ENCODE assay signal across 20 cellular contexts in genomic region chr11:85582111-85582510, GRCh38. TPM values are rescaled to one million over a fixed set of nuclear protein-coding genes. Genes with fewer than 3 reads are reported as not detected.
A peak's percentile ranks its signal among the peaks of the same experiment; 100 is the strongest.
DNase-seq lines count a peak whose midpoint lies in the region; ATAC-seq, FAIRE-seq and TF ChIP-seq lines count a peak whose summit lies in the region.
"Had no signal": no experiment of that assay in that cellular context is flagged by ENCODE, and none has a peak within 500 bp of the region (broad histone marks: within the 10 kb centered on the region; RNA-seq: fewer than 3 reads in every experiment).

No MANE protein-coding gene starts in this region.

- intact Hi-C loops in activated CD4-positive, alpha-beta T cell treated with anti-CD3 and anti-CD28 coated beads for 36 hours (cut with DNase I, micrococcal nuclease): no loop called here
- intact Hi-C loops in GM12878 (cut with micrococcal nuclease; ENCODE audit: unreplicated experiment): no loop called here

- H3K4me2 ChIP-seq in GM12878 (ENCODE audit: control insufficient read depth, insufficient read depth): no peak overlapping the region
- no peak overlapping the region for H3K4me2 ChIP-seq in osteoblast (ENCODE audit: insufficient read depth, low read length)

- POLR2A ChIA-PET in activated CD4-positive, alpha-beta T cell treated with anti-CD3 and anti-CD28 coated beads for 36 hours (lab: Charles Lee): no interaction called here
- POLR2A ChIA-PET in GM12878 (lab: Charles Lee): no interaction called here

- no peaks in the 10 kb centered on the region for H3K36me3 Mint-ChIP-seq in activated CD4-positive, alpha-beta T cell treated with anti-CD3 and anti-CD28 coated beads for 36 hours (ENCODE audit: low read depth)
- H3K36me3 Mint-ChIP-seq: CD14-positive monocyte; CD8-positive, alpha-beta T cell had no signal

- BruUV-seq in GM12878 (replicated peaks; lab: Mats Ljungman, UMichigan): no TSS peak

- CTCF ChIA-PET in activated CD4-positive, alpha-beta T cell treated with anti-CD3 and anti-CD28 coated beads for 36 hours (lab: Charles Lee): no interaction called here
- CTCF ChIA-PET in GM12878 (lab: Yijun Ruan, JAX): no interaction called here

- H3K9me3 ChIP-seq in GM12878 (replicated peaks; ENCODE audit: control insufficient read depth, insufficient read depth, low read length): no peaks in the 10 kb centered on the region
- H3K9me3 ChIP-seq in osteoblast (ENCODE audit: low read depth, low read length): no peaks in the 10 kb centered on the region

- no peaks in the 10 kb centered on the region for H3K4me1 Mint-ChIP-seq in activated CD4-positive, alpha-beta T cell treated with anti-CD3 and anti-CD28 coated beads for 36 hours
- no peaks in the 10 kb centered on the region for H3K4me1 Mint-ChIP-seq in stimulated activated naive CD8-positive, alpha-beta T cell treated with anti-CD3 and anti-CD28 coated beads, Interleukin-15, amount 100 ng/mL, for 72 hours
- H3K4me1 Mint-ChIP-seq: CD14-positive monocyte had no signal

- no peak overlapping the region for H2AFZ ChIP-seq in GM12878 (ENCODE audit: control insufficient read depth, low read depth, low read length)
- no peak overlapping the region for H2AFZ ChIP-seq in osteoblast (ENCODE audit: low read length)

- in situ Hi-C loops in GM12878 (cut with MboI): loop anchor here (10.0 to 25.0 kb wide), 3 partner anchors 797 to 1230 kb away; partner anchors contain the start of gene PRSS23

- H3K9ac ChIP-seq in GM12878 (ENCODE audit: control insufficient read depth, insufficient read depth, low read length): no peak overlapping the region

- H4K20me1 ChIP-seq in GM12878 (ENCODE audit: control insufficient read depth, insufficient read depth): no peaks in the 10 kb centered on the region
- no peaks in the 10 kb centered on the region for H4K20me1 ChIP-seq in osteoblast (ENCODE audit: insufficient read depth, low read length)

- H3K27me3 Mint-ChIP-seq in activated CD4-positive, alpha-beta T cell treated with anti-CD3 and anti-CD28 coated beads for 36 hours: no peaks in the 10 kb centered on the region
- H3K27me3 Mint-ChIP-seq in stimulated activated naive CD8-positive, alpha-beta T cell treated with anti-CD3 and anti-CD28 coated beads, Interleukin-15, amount 100 ng/mL, for 72 hours: peaks cover 9% of the 10 kb centered on the region

- no peak overlapping the region for H3K27ac Mint-ChIP-seq in activated CD4-positive, alpha-beta T cell treated with anti-CD3 and anti-CD28 coated beads for 36 hours
- H3K27ac Mint-ChIP-seq in stimulated activated naive CD8-positive, alpha-beta T cell treated with anti-CD3 and anti-CD28 coated beads, Interleukin-15, amount 100 ng/mL, for 72 hours: no peak overlapping the region
- H3K27ac Mint-ChIP-seq: CD14-positive monocyte; CD8-positive, alpha-beta T cell had no signal

- SMC1A ChIA-PET in GM12878 (lab: Charles Lee; ENCODE audit: uncharacterized antibody, unreplicated experiment): no interaction called here

- no peak for TF ChIP-seq POLR2A in GM12878 (IDR thresholded peaks at IDR 0.05; ENCODE audit: low read depth, low read length)

- no peak for TF ChIP-seq RAD21 in GM12878 (IDR thresholded peaks at IDR 0.05; ENCODE audit: insufficient read depth, low read depth, low read length)

- FAIRE-seq in GM12878 (lab: Jason Lieb, UNC): no peak
- FAIRE-seq: D721Med, GM18507, GM19239, H1 had no signal

- no peak overlapping the region for H3K4me3 ChIP-seq in GM12878
- H3K4me3 ChIP-seq in osteoblast (ENCODE audit: insufficient read depth, low read length): no peak overlapping the region

- H3K4me3 Mint-ChIP-seq in activated CD4-positive, alpha-beta T cell treated with anti-CD3 and anti-CD28 coated beads for 36 hours: no peak overlapping the region
- H3K4me3 Mint-ChIP-seq in stimulated activated naive CD8-positive, alpha-beta T cell treated with anti-CD3 and anti-CD28 coated beads, Interleukin-15, amount 100 ng/mL, for 72 hours: no peak overlapping the region
- H3K4me3 Mint-ChIP-seq: CD14-positive monocyte; CD8-positive, alpha-beta T cell had no signal

- no peak for TF ChIP-seq EP300 in GM12878 (IDR thresholded peaks at IDR 0.05; ENCODE audit: borderline replicate concordance in 1 of 2, control insufficient read depth in 1 of 2, low read depth in 2 of 2, low read length in 2 of 2)

- no peak for DNase-seq in activated CD4-positive, alpha-beta T cell treated with anti-CD3 and anti-CD28 coated beads for 36 hours
- DNase-seq in activated CD4-positive, alpha-beta T cell treated with anti-CD3 and anti-CD28 coated beads for 48 hours: no peak
- DNase-seq in GM12878 (ENCODE audit: low read depth, low spot score) (no peak), NCI-H2171 treated with DMSO at 0.1 percent for 48 hours (lab: John Stamatoyannopoulos, UW) (no peak), osteoblast (ENCODE audit: insufficient read length, low spot score, missing footprints) (no peak)
- no peak for DNase-seq in stimulated activated naive CD8-positive, alpha-beta T cell treated with anti-CD3 and anti-CD28 coated beads, Interleukin-15, amount 100 ng/mL, for 72 hours
- DNase-seq: CD8-positive, alpha-beta T cell; COR-L47; DND-41; GF-D8; HCEC 1CT; KBM-7 had no signal

- 0% methylated on average over 2 of the region's 2 CpGs for WGBS in GM12878 (ENCODE audit: insufficient coverage, insufficient replicate concordance, low lambda C conversion rate, missing lambda C conversion rate)

- H3K9me3 Mint-ChIP-seq in activated CD4-positive, alpha-beta T cell treated with anti-CD3 and anti-CD28 coated beads for 36 hours (ENCODE audit: low read depth): peaks cover 2% of the 10 kb centered on the region
- peaks cover 8% of the 10 kb centered on the region in 2 donors for H3K9me3 Mint-ChIP-seq in stimulated activated naive CD8-positive, alpha-beta T cell treated with anti-CD3 and anti-CD28 coated beads, Interleukin-15, amount 100 ng/mL, for 72 hours

- H3K79me2 ChIP-seq in GM12878 (ENCODE audit: control insufficient read depth, insufficient read depth, low read length) (no peaks in the 10 kb centered on the region), osteoblast (ENCODE audit: insufficient read depth, low read length) (no peaks in the 10 kb centered on the region)

- TF ChIP-seq CTCF in GM12878 (IDR thresholded peaks at IDR 0.05 in 2 of 3, conservative IDR thresholded peaks at IDR 0.05 in 1 of 3; ENCODE audit: control insufficient read depth in 2 of 3, extremely low read depth in 1 of 3, insufficient read depth in 1 of 3, low read depth in 3 of 3, low read length in 3 of 3) (no peak), osteoblast (IDR thresholded peaks at IDR 0.05; ENCODE audit: extremely low read depth, low read depth, low read length) (no peak)

- H3K27ac ChIP-seq in GM12878 (ENCODE audit: control insufficient read depth, insufficient read depth) (no peak overlapping the region), osteoblast (ENCODE audit: low read depth, low read length) (no peak overlapping the region)
- H3K27ac ChIP-seq: 22Rv1 had no signal

- H3K27me3 ChIP-seq in GM12878 (replicated peaks in 1 of 2; ENCODE audit: control insufficient read depth in 2 of 2, insufficient read depth in 2 of 2, low read length in 1 of 2): no peaks in the 10 kb centered on the region
- H3K27me3 ChIP-seq in osteoblast (ENCODE audit: insufficient read depth, low read length): no peaks in the 10 kb centered on the region

- H3K4me1 ChIP-seq in GM12878 (ENCODE audit: control insufficient read depth, insufficient read depth, low read length) (no peaks in the 10 kb centered on the region), osteoblast (ENCODE audit: insufficient read depth, low read length) (no peaks in the 10 kb centered on the region)

- H3K36me3 ChIP-seq in GM12878 (ENCODE audit: control insufficient read depth in 2 of 2, insufficient read depth in 2 of 2, low read length in 1 of 2): no peaks in the 10 kb centered on the region
- no peaks in the 10 kb centered on the region for H3K36me3 ChIP-seq in osteoblast (ENCODE audit: insufficient read depth, low read length)

- RAD21 ChIA-PET in GM12878 (lab: Charles Lee; ENCODE audit: unreplicated experiment): no interaction called here

- ATAC-seq in activated CD4-positive, alpha-beta T cell treated with anti-CD3 and anti-CD28 coated beads for 36 hours: peak; percentile 33
- ATAC-seq in HG03175 (IDR thresholded peaks at IDR 0.05; ENCODE audit: unreplicated experiment) (peak; percentile 82), GM12878 (peak; percentile 68), HG02763 (IDR thresholded peaks at IDR 0.05; ENCODE audit: unreplicated experiment) (no peak)
- peak; percentile 64 for ATAC-seq in stimulated activated naive CD8-positive, alpha-beta T cell treated with anti-CD3 and anti-CD28 coated beads, Interleukin-15, amount 100 ng/mL, for 72 hours
- ATAC-seq: CD8-positive, alpha-beta T cell had no signal

RNA-seq across cellular contexts. Expression of gene DLG2, which starts 45.0 kb away (rescaled TPM):
- total RNA-seq in activated CD4-positive, alpha-beta T cell treated with anti-CD3 and anti-CD28 coated beads for 36 hours: 1 to 10 TPM; 1.7 to 2.1 TPM
- 20.1 and 20.4 TPM in 2 replicates for total RNA-seq in GM12878 (2013; cell fraction: nucleolus; rRNA removed)
- total RNA-seq in GM12878 (2014; rRNA removed) (0.51 and 0.54 TPM in 2 replicates), GM12878 (2014; rRNA removed; fragmentation: Illumina TruSeq; extraction: Trizol) (0.88 and 0.98 TPM in 2 replicates), GM12878 (2021) (0.38 and 1.0 TPM in 2 replicates), osteoblast (3.3 and 3.8 TPM in 2 replicates)
- 0.71 TPM for polyA plus RNA-seq in GM12878 (2011; ENCODE audit: low read depth)
- polyA plus RNA-seq in GM12878 (2011; rRNA removed) (0.98 and 1.6 TPM in 2 replicates), GM12878 (2014; fragmentation: Illumina TruSeq; extraction: Trizol) (0.37 and 0.49 TPM in 2 replicates), GM12878 (2014; fragmentation: Nextera tagmentation; extraction: Ambion mirVana) (under 1 TPM; 0.09 to 0.29 TPM), GM12878 (2014; rRNA removed) (0.23 and 0.33 TPM in 2 replicates), GM12878 (2016; fragmentation: Nextera tagmentation; extraction: Ambion mirVana) (under 1 TPM; 0.09 to 0.21 TPM)
- polyA plus RNA-seq in GM12878 (2011; cell fraction: cytosol; rRNA removed): 0.42 and 0.58 TPM in 2 replicates
- 1.6 and 2.0 TPM in 2 replicates for polyA plus RNA-seq in GM12878 (2011; cell fraction: nucleus; rRNA removed)
- polyA plus RNA-seq in GM12878 (2012): 0.84 and 1.3 TPM in 2 replicates
- polyA minus RNA-seq in GM12878 (2011; rRNA and poly(A)+ RNA removed): 2.7 and 3.1 TPM in 2 replicates
- 1.6 TPM in 1 of 2 replicates, not detected in the other for polyA minus RNA-seq in GM12878 (2011; cell fraction: cytosol; rRNA and poly(A)+ RNA removed)
- polyA minus RNA-seq in GM12878 (2011; cell fraction: nucleus; rRNA and poly(A)+ RNA removed): 4.5 and 6.1 TPM in 2 replicates

RNA-seq across cellular contexts. Expression of gene TMEM126B, which starts 46.3 kb away (rescaled TPM):
- 10 to 100 TPM; 62.7 to 74.2 TPM for total RNA-seq in activated CD4-positive, alpha-beta T cell treated with anti-CD3 and anti-CD28 coated beads for 36 hours
- 28.0 and 28.8 TPM in 2 replicates for total RNA-seq in GM12878 (2013; cell fraction: nucleolus; rRNA removed)
- total RNA-seq in GM12878 (2014; rRNA removed) (48.3 and 55.0 TPM in 2 replicates), GM12878 (2014; rRNA removed; fragmentation: Illumina TruSeq; extraction: Trizol) (56.1 and 61.1 TPM in 2 replicates), GM12878 (2021) (36.5 and 36.9 TPM in 2 replicates), osteoblast (64.4 and 81.6 TPM in 2 replicates)
- polyA plus RNA-seq in GM12878 (2011; ENCODE audit: low read depth): 31.0 TPM
- polyA plus RNA-seq in GM12878 (2011; rRNA removed) (80.1 and 124 TPM in 2 replicates), GM12878 (2014; fragmentation: Illumina TruSeq; extraction: Trizol) (66.6 and 109 TPM in 2 replicates), GM12878 (2014; fragmentation: Nextera tagmentation; extraction: Ambion mirVana) (100 to 1,000 TPM in 1 of 2 experiments, 10 to 100 TPM in 1; 83.8 to 117 TPM), GM12878 (2014; rRNA removed) (47.0 and 65.5 TPM in 2 replicates), GM12878 (2016; fragmentation: Nextera tagmentation; extraction: Ambion mirVana) (10 to 100 TPM; 74.0 to 77.1 TPM)
- polyA plus RNA-seq in GM12878 (2011; cell fraction: cytosol; rRNA removed): 27.2 and 60.1 TPM in 2 replicates
- polyA plus RNA-seq in GM12878 (2011; cell fraction: nucleus; rRNA removed): 30.1 and 35.9 TPM in 2 replicates
- 26.9 and 34.2 TPM in 2 replicates for polyA plus RNA-seq in GM12878 (2012)
- polyA minus RNA-seq in GM12878 (2011; rRNA and poly(A)+ RNA removed): 16.3 and 21.7 TPM in 2 replicates
- polyA minus RNA-seq in GM12878 (2011; cell fraction: cytosol; rRNA and poly(A)+ RNA removed): 3.6 and 6.3 TPM in 2 replicates
- 5.8 and 9.3 TPM in 2 replicates for polyA minus RNA-seq in GM12878 (2011; cell fraction: nucleus; rRNA and poly(A)+ RNA removed)
